Comparison of ENCODE assay signal across 8 cellular contexts in genomic region chr20:1965520-1966278, GRCh38. TPM values are rescaled to one million over a fixed set of nuclear protein-coding genes. Genes with fewer than 3 reads are reported as not detected.
DNase-seq lines count a peak whose midpoint lies in the region; ATAC-seq, FAIRE-seq and TF ChIP-seq lines count a peak whose summit lies in the region.

No MANE protein-coding gene starts in this region.

- POLR2A ChIA-PET in activated B cell treated with CpG ODN at 0.5 μM for 24 hours (lab: Charles Lee) = interaction anchor here (0.8 to 2.3 kb wide), 5 partner anchors 11 to 207 kb away, joined by 3 to 10 read pairs (median 4); no protein-coding TSS in a partner anchor

- peak overlapping the region; percentile 78 for H3K27ac Mint-ChIP-seq in activated B cell treated with CpG ODN at 0.5 μM for 24 hours

- no peaks in the 10 kb centered on the region for H3K36me3 Mint-ChIP-seq in activated B cell treated with CpG ODN at 0.5 μM for 24 hours (ENCODE audit: low read depth)

- H3K27me3 Mint-ChIP-seq in activated B cell treated with CpG ODN at 0.5 μM for 24 hours = peaks cover 1% of the 10 kb centered on the region

- no peaks in the 10 kb centered on the region for H3K36me3 ChIP-seq in bronchial epithelial cell (ENCODE audit: control insufficient read depth, insufficient read depth, low read length)

- peak overlapping the region; percentile 11 for H3K4me3 ChIP-seq in bronchial epithelial cell (ENCODE audit: low read depth, low read length)

- TF ChIP-seq CTCF in AG09319 (IDR thresholded peaks at IDR 0.05; ENCODE audit: low read depth, low read length) (peak; percentile 89), activated B cell treated with CpG ODN at 0.5 μM for 24 hours (IDR thresholded peaks at IDR 0.05) (peak; percentile 68), bronchial epithelial cell (IDR thresholded peaks at IDR 0.05; ENCODE audit: insufficient read depth, low read length, severe bottlenecking) (peak; percentile 92)

- CTCF ChIA-PET in activated B cell treated with CpG ODN at 0.5 μM for 24 hours (lab: Charles Lee) = interaction anchor here (0.6 to 2.9 kb wide), 25 partner anchors 9 to 487 kb away, joined by 3 to 51 read pairs (median 4); no protein-coding TSS in a partner anchor

- intact Hi-C loops in activated B cell treated with CpG ODN at 0.5 μM for 24 hours (cut with micrococcal nuclease) = loop anchor here (1.0 to 2.0 kb wide), 9 partner anchors 11 to 489 kb away; no protein-coding TSS in a partner anchor

- H3K4me1 Mint-ChIP-seq in activated B cell treated with CpG ODN at 0.5 μM for 24 hours = peaks cover 17% of the 10 kb centered on the region

- H3K9me3 Mint-ChIP-seq in activated B cell treated with CpG ODN at 0.5 μM for 24 hours = no peaks in the 10 kb centered on the region

- DNase-seq in AG09319 (ENCODE audit: extremely low read depth, low read depth) (no peak), NCI-H2081 treated with DMSO at 0.1 percent for 48 hours (lab: John Stamatoyannopoulos, UW) (peak; percentile 12), activated B cell treated with CpG ODN at 0.5 μM for 24 hours (peak; percentile 81), bronchial epithelial cell (ENCODE audit: low read depth) (peak; percentile 42), islet precursor cell (peak; percentile 83)
- DNase-seq in stimulated activated CD4-positive, alpha-beta T cell treated with anti-CD3 and anti-CD28 coated beads, Interleukin-15, amount 100 ng/mL, for 24 hours = peak; percentile 91

- no peak for FAIRE-seq in bronchial epithelial cell (lab: Jason Lieb, UNC)

- peak overlapping the region; percentile 77 for H3K4me3 Mint-ChIP-seq in activated B cell treated with CpG ODN at 0.5 μM for 24 hours

- peaks cover 10% of the 10 kb centered on the region for H3K27me3 ChIP-seq in bronchial epithelial cell (ENCODE audit: control insufficient read depth, insufficient read depth, low read length)

- peak; percentile 61 for ATAC-seq in GM21717 (IDR thresholded peaks at IDR 0.05; ENCODE audit: unreplicated experiment)
- peak; percentile 91 for ATAC-seq in activated B cell treated with CpG ODN at 0.5 μM for 24 hours (ENCODE audit: low read depth)
- no peak for ATAC-seq in GM18498 (IDR thresholded peaks at IDR 0.05; ENCODE audit: unreplicated experiment)

RNA-seq across cellular contexts. Expression of gene PDYN, which starts 28.2 kb away (rescaled TPM):
- total RNA-seq in activated B cell treated with CpG ODN at 0.5 μM for 24 hours = not detected in 2 replicates
- total RNA-seq in bronchial epithelial cell = not detected in 2 replicates
